In the genomic region with DNA sequence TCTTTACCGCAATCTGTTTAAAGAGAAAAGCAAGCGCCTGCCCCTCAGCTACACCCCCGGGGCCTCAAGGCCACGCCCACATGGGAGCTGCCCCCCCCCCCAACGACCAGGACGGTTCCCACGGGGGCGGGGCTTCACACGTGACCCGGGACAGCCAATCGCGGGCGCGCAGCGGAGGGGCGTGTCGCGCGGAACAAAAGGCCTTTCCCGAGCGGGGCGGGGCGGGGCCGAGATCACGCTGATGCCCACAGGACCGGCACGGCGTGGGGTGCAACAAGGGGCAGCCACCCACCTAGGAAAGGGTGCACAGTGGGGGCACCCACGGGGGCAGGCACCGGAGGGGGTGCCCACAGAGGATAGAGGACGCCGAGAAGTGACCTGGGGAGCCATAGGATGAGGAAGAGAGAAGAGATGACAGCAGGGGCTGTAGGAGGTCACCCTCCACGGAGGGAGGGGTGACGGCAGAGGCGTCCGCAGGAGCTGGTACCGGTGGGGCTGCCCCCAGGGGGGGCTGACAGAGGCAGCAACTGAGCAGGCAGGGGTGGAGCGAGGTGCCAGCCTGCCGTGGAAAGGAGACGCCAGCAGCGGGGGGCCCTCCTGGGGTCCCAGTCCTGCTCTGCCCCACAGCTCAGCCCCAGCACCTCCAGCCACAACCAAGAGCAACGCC, we compare ENCODE assay signal across 8 cellular contexts. TPM values are rescaled to one million over a fixed set of nuclear protein-coding genes. Genes with fewer than 3 reads are reported as not detected.
DNase-seq lines count a peak whose midpoint lies in the region; ATAC-seq and TF ChIP-seq lines count a peak whose summit lies in the region.

No MANE protein-coding gene starts in this region.

- H3K9me3 ChIP-seq in neuron (ENCODE audit: low read length): no peaks in the 10 kb centered on the region

- H3K9me3 Mint-ChIP-seq in stimulated activated naive CD8-positive, alpha-beta T cell treated with anti-CD3 and anti-CD28 coated beads, Interleukin-15, amount 100 ng/mL, for 72 hours: no peaks in the 10 kb centered on the region

- peak overlapping the region in 1 of 2 donors; percentile 86 for H3K27ac Mint-ChIP-seq in stimulated activated naive CD8-positive, alpha-beta T cell treated with anti-CD3 and anti-CD28 coated beads, Interleukin-15, amount 100 ng/mL, for 72 hours

- H3K27me3 Mint-ChIP-seq in stimulated activated naive CD8-positive, alpha-beta T cell treated with anti-CD3 and anti-CD28 coated beads, Interleukin-15, amount 100 ng/mL, for 72 hours: no peaks in the 10 kb centered on the region

- H3K4me3 ChIP-seq in LNCaP clone FGC (ENCODE audit: low read depth, low read length) (peak overlapping the region; percentile 68), neuron (ENCODE audit: low read length) (peak overlapping the region; percentile 55)

- peak overlapping the region; percentile 86 to 95 for H3K4me3 Mint-ChIP-seq in stimulated activated naive CD8-positive, alpha-beta T cell treated with anti-CD3 and anti-CD28 coated beads, Interleukin-15, amount 100 ng/mL, for 72 hours

- peaks cover 5% of the 10 kb centered on the region for H3K36me3 ChIP-seq in neuron (ENCODE audit: insufficient read depth, low read length)

- H3K27ac ChIP-seq in foreskin keratinocyte: no peak overlapping the region

- no peak overlapping the region for H2AFZ ChIP-seq in neuron (ENCODE audit: low read depth, low read length)

- H3K4me1 ChIP-seq in foreskin keratinocyte (no peaks in the 10 kb centered on the region), neuron (ENCODE audit: insufficient read depth, low read length) (peaks cover 8% of the 10 kb centered on the region)

- no peak for TF ChIP-seq CTCF in LNCaP clone FGC (IDR thresholded peaks at IDR 0.05; ENCODE audit: control insufficient read depth, extremely low read depth, insufficient read depth)
- TF ChIP-seq CTCF in foreskin keratinocyte (conservative IDR thresholded peaks at IDR 0.05): no peak

- no peaks in the 10 kb centered on the region for H3K27me3 ChIP-seq in foreskin keratinocyte
- H3K27me3 ChIP-seq in neuron (ENCODE audit: insufficient read depth, low read length): no peaks in the 10 kb centered on the region

- H3K4me1 Mint-ChIP-seq in stimulated activated naive CD8-positive, alpha-beta T cell treated with anti-CD3 and anti-CD28 coated beads, Interleukin-15, amount 100 ng/mL, for 72 hours: peaks cover 40% of the 10 kb centered on the region

- DNase-seq in DMS 273 treated with DMSO at 0.1 percent for 48 hours (lab: John Stamatoyannopoulos, UW) (peak; percentile 48), LNCaP clone FGC (ENCODE audit: low read depth) (peak; percentile 44), SHP77 (lab: John Stamatoyannopoulos, UW) (peak; percentile 67 to 85), foreskin keratinocyte (peak; percentile 33 to 51)
- DNase-seq in activated gamma-delta T cell treated with anti-CD3 and anti-CD28 coated beads, Interleukin-2, amount 50 U/mL, for 16 hours (ENCODE audit: low read depth): peak; percentile 96
- DNase-seq in stimulated activated naive CD8-positive, alpha-beta T cell treated with anti-CD3 and anti-CD28 coated beads, Interleukin-15, amount 100 ng/mL, for 72 hours: peak; percentile 90

- ATAC-seq in GM21825 (IDR thresholded peaks at IDR 0.05; ENCODE audit: unreplicated experiment) (peak; percentile 77), foreskin keratinocyte (peak; percentile 78)
- peak; percentile 90 for ATAC-seq in stimulated activated naive CD8-positive, alpha-beta T cell treated with anti-CD3 and anti-CD28 coated beads, Interleukin-15, amount 100 ng/mL, for 72 hours

RNA-seq across cellular contexts. Expression of a gene that starts 6.2 kb away (rescaled TPM):
- total RNA-seq in foreskin keratinocyte: 3.6 and 4.3 TPM in 2 replicates
- 2.0 and 2.1 TPM in 2 replicates for polyA plus RNA-seq in foreskin keratinocyte

RNA-seq across cellular contexts. Expression of a gene that starts 12.2 kb away (rescaled TPM):
- total RNA-seq in foreskin keratinocyte: 20.9 and 22.9 TPM in 2 replicates
- polyA plus RNA-seq in foreskin keratinocyte: 26.1 and 32.5 TPM in 2 replicates

RNA-seq across cellular contexts. Expression of a gene that starts 22.6 kb away (rescaled TPM):
- not detected in 2 replicates for total RNA-seq in foreskin keratinocyte
- polyA plus RNA-seq in foreskin keratinocyte: not detected in 2 replicates

RNA-seq across cellular contexts. Expression of a gene that starts 36.1 kb away (rescaled TPM):
- total RNA-seq in foreskin keratinocyte: 0.07 and 0.14 TPM in 2 replicates
- polyA plus RNA-seq in foreskin keratinocyte: 0.22 and 0.28 TPM in 2 replicates

RNA-seq across cellular contexts. Expression of a gene that starts 56.6 kb away (rescaled TPM):
- 18.8 and 21.6 TPM in 2 replicates for total RNA-seq in foreskin keratinocyte
- 34.1 and 40.3 TPM in 2 replicates for polyA plus RNA-seq in foreskin keratinocyte

Comparison
In these comparisons a context has a peak if more than half of its experiments do, and no peak if none do; other contexts are left out.
1. DNase-seq: peak in every context shown above with its lines; median percentile 96 in activated gamma-delta T cell treated with anti-CD3 and anti-CD28 coated beads, Interleukin-2, amount 50 U/mL, for 16 hours; 90 in stimulated activated naive CD8-positive, alpha-beta T cell treated with anti-CD3 and anti-CD28 coated beads, Interleukin-15, amount 100 ng/mL, for 72 hours; 76 in SHP77; 48 in DMS 273 treated with DMSO at 0.1 percent for 48 hours; 44 in LNCaP clone FGC; 42 in foreskin keratinocyte.